Comparison of ENCODE assay signal across 9 cellular contexts in the genomic region with DNA sequence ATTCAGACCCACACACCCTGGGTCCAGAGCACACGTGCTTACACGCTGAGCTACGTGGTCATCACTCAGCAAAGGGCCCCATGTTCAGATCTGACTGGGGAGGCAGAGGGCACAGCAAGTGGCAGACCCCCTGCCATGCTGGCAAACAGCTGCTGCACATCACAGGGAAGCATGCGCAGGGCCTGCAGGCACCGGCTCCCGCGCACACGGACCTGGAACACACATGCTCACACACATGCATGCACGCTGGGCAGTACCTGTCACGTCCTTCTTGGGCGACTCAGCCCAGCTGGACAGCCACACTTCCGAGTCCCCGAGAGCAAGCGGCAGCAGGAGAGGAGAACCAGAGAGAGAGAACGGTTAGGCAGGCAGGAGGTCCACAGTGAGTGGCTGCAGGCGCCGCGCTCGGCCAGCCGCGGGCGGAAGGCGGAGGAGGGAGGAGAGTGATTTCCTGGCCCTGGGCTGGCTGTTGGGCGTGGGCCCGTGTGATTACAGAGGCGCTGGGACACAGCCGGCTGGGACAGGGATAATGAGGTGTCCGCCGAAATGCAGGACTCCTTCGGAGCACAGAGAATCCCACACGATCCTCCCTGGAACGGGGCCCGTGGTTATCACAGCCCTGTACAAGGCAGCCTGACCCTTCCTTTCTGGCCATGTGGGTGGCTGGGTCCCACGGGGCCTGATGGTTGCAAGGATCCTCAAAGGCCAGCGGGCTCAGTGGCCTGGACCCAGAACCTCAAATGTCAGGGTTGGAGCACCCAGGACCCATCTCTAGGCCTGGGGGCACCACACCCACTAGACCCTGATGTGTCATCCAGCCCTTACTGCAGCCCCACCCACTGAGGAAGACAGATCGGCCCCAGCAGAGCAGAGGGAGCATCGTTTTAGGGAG.
DNase-seq lines count a peak whose midpoint lies in the region; ATAC-seq and TF ChIP-seq lines count a peak whose summit lies in the region.
"Had no signal": no experiment of that assay in that cellular context is flagged by ENCODE, and none has a peak within 500 bp of the region (broad histone marks: within the 10 kb centered on the region; RNA-seq: fewer than 3 reads in every experiment).

No MANE protein-coding gene starts in this region.

- H3K27me3 ChIP-seq in dorsolateral prefrontal cortex: no peaks in the 10 kb centered on the region

- intact Hi-C loops in dorsolateral prefrontal cortex (cut with DNase I): loop anchor here in 1 of 2 donors (10.0 kb wide), 1 partner anchor 54 kb away; no protein-coding TSS in a partner anchor

- no peak for TF ChIP-seq CTCF in dorsolateral prefrontal cortex (IDR thresholded peaks at IDR 0.05 in 54 of 56, conservative IDR thresholded peaks at IDR 0.05 in 2 of 56; ENCODE audit: low read depth in 1 of 56, partially characterized antibody in 56 of 56)

- H3K27ac ChIP-seq in dorsolateral prefrontal cortex: peak overlapping the region in 56 of 59 donors; percentile 0 to 96 (median 64)

- peak overlapping the region; percentile 3 to 92 (median 50) for H3K27ac Mint-ChIP-seq in naive B cell

- peaks cover 10 to 24% (median 21%) of the 10 kb centered on the region in 3 donors for H3K4me1 Mint-ChIP-seq in naive B cell

- H3K36me3 Mint-ChIP-seq in naive B cell: no peaks in the 10 kb centered on the region

- no peaks in the 10 kb centered on the region for H3K9me3 Mint-ChIP-seq in naive B cell

- no peaks in the 10 kb centered on the region for H3K27me3 Mint-ChIP-seq in naive B cell

- ATAC-seq in HG03460 (IDR thresholded peaks at IDR 0.05; ENCODE audit: unreplicated experiment) (peak; percentile 58), naive B cell (ENCODE audit: low read depth in 2 of 2) (peak; percentile 40 to 41), GM21360 (IDR thresholded peaks at IDR 0.05; ENCODE audit: unreplicated experiment) (no peak), HG03025 (IDR thresholded peaks at IDR 0.05; ENCODE audit: low FRiP score, unreplicated experiment) (no peak), HG02571 (IDR thresholded peaks at IDR 0.05; ENCODE audit: unreplicated experiment) (no peak), GM21619 (IDR thresholded peaks at IDR 0.05; ENCODE audit: unreplicated experiment) (no peak)
- ATAC-seq: GM12878 had no signal

- H3K4me3 Mint-ChIP-seq in naive B cell: peak overlapping the region; percentile 47 to 85 (median 80)

- peak overlapping the region in 49 of 59 donors; percentile 0 to 51 (median 26) for H3K4me3 ChIP-seq in dorsolateral prefrontal cortex
- H3K4me3 ChIP-seq: GM12878 had no signal

- DNase-seq in AG20443 (ENCODE audit: low spot score): peak; percentile 89
- DNase-seq in dorsolateral prefrontal cortex: peak in 5 of 10 donors; percentile 60 to 83 (median 68)
- DNase-seq in naive B cell: no peak

Comparison
In these comparisons a context has a peak if more than half of its experiments do, and no peak if none do; other contexts are left out.
1. ATAC-seq: peak in HG03460 (single experiment) and naive B cell (2 of 2); none in GM21360 (single experiment), HG03025 (single experiment), HG02571 (single experiment) and GM21619 (single experiment).